ENCODE assay signal across 31 cellular contexts in the genomic region with DNA sequence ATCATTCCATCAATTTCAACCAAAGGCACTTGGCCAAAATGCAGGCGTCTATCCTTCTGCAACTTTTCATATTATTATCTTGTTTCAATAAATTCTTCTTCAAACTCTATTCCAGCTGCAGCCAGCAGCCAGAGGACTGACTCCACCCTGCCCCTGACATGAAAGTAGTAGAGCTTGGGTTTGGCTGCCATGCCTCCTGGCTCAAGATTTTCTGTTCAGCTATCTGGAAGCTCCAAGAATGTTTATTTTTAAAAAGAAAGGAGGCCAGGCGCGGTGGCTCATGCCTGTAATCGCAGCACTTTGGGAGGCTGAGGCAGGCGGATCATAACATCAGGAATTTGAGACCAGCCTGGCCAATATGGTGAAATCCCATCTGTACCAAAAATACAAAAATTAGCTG. TPM values are rescaled to one million over a fixed set of nuclear protein-coding genes. Genes with fewer than 3 reads are reported as not detected.
"Had no signal": no experiment of that assay in that cellular context is flagged by ENCODE, and none has a peak within 500 bp of the region (broad histone marks: within the 10 kb centered on the region; RNA-seq: fewer than 3 reads in every experiment).

No MANE protein-coding gene starts in this region.

- DNase-seq: activated B cell treated with CpG ODN at 0.5 μM for 24 hours; activated CD4-positive, alpha-beta memory T cell treated with anti-CD3 and anti-CD28 coated beads for 36 hours; activated CD4-positive, alpha-beta T cell treated with anti-CD3 and anti-CD28 coated beads for 4 hours; activated CD4-positive, alpha-beta T cell treated with anti-CD3 and anti-CD28 coated beads, Interleukin-2, amount 10 ng/mL, durations not matched to agents 24 days and 14 days; activated CD4-positive, alpha-beta T cell treated with anti-CD3 and anti-CD28 coated beads, Interleukin-2, amount 50 U/mL, for 1 hour; activated CD4-positive, alpha-beta T cell treated with anti-CD3 and anti-CD28 coated beads, Interleukin-2, amount 50 U/mL, for 4 hours; activated CD4-positive, CD25-positive, alpha-beta regulatory T cell treated with anti-CD3 and anti-CD28 coated beads, Interleukin-2, amount 50 U/mL, for 72 hours; activated CD8-positive, alpha-beta memory T cell treated with anti-CD3 and anti-CD28 coated beads, Interleukin-2, amount 50 U/mL, for 4 hours; activated CD8-positive, alpha-beta T cell treated with anti-CD3 and anti-CD28 coated beads for 36 hours; activated effector memory CD4-positive, alpha-beta T cell treated with anti-CD3 and anti-CD28 coated beads, Interleukin-2, amount 50 U/mL, for 16 hours; activated gamma-delta T cell treated with Interleukin-2 at 50 U/mL for 16 hours; activated naive CD4-positive, alpha-beta T cell; activated naive CD4-positive, alpha-beta T cell treated with anti-CD3 and anti-CD28 coated beads for 36 hours; activated naive CD4-positive, alpha-beta T cell treated with anti-CD3 and anti-CD28 coated beads, Interleukin-2, amount 50 U/mL, for 16 hours; activated naive CD8-positive, alpha-beta T cell treated with anti-CD3 and anti-CD28 coated beads for 36 hours; activated T-cell treated with anti-CD3 and anti-CD28 coated beads for 4 hours; activated T-cell treated with anti-CD3 and anti-CD28 coated beads, Interleukin-2, amount 50 U/mL, for 1 hour; activated T-cell treated with anti-CD3 and anti-CD28 coated beads, Interleukin-2, amount 50 U/mL, for 4 hours; activated T-cell treated with anti-CD3 and anti-CD28 coated beads, Interleukin-2, amount 50 U/mL, for 72 hours; adrenal gland; amniotic stem cell; body of pancreas; brain microvascular endothelial cell; central memory CD4-positive, alpha-beta T cell; T-helper 1 cell; T-helper 2 cell; T-helper 9 cell had no signal

- H3K36me3 ChIP-seq: adrenal gland, brain microvascular endothelial cell, breast epithelium had no signal

- H3K9me3 ChIP-seq: adrenal gland, body of pancreas, breast epithelium had no signal

- H3K4me1 ChIP-seq: breast epithelium had no signal

- H3K27me3 ChIP-seq: adrenal gland, body of pancreas, brain microvascular endothelial cell, breast epithelium had no signal

- H3K27ac ChIP-seq: adrenal gland, body of pancreas, brain microvascular endothelial cell, breast epithelium, VCaP had no signal

- H3K4me3 ChIP-seq: adrenal gland, body of pancreas, breast epithelium had no signal

RNA-seq across cellular contexts. Expression of a gene that starts 4.9 kb away (rescaled TPM):
- total RNA-seq: activated CD4-positive, alpha-beta T cell treated with anti-CD3 and anti-CD28 coated beads, Interleukin-2, amount 10 ng/mL, durations not matched to agents 24 days and 14 days; activated T-helper 1 cell treated with anti-CD3 and anti-CD28 coated beads, Interleukin-12 subunit alpha, Interleukin-12 subunit beta, Interleukin-2, Interleukin-4 antibody, amounts not matched to agents 30 ng/mL and 10 ng/mL and 1 ng/mL, durations not matched to agents 14 hours and 24 hours and 36 hours; activated T-helper 17 cell treated with anti-CD3 and anti-CD28 coated beads, Interleukin-2, amount 50 U/mL, for 72 hours had no signal
